ENCODE assay signal across 39 cellular contexts in genomic region chr13:21544515-21544914, GRCh38.
"Had no signal": no experiment of that assay in that cellular context is flagged by ENCODE, and none has a peak within 500 bp of the region (broad histone marks: within the 10 kb centered on the region; RNA-seq: fewer than 3 reads in every experiment).

No MANE protein-coding gene starts in this region.

- H3K9me3 Mint-ChIP-seq: activated CD4-positive, alpha-beta memory T cell treated with anti-CD3 and anti-CD28 coated beads, Interleukin-2, amount 10 ng/mL, durations not matched to agents 7 days and 5 days; activated CD4-positive, alpha-beta T cell treated with anti-CD3 and anti-CD28 coated beads, Interleukin-2, amount 10 ng/mL, durations not matched to agents 7 days and 5 days; activated naive CD4-positive, alpha-beta T cell treated with anti-CD3 and anti-CD28 coated beads for 36 hours; activated naive CD4-positive, alpha-beta T cell treated with anti-CD3 and anti-CD28 coated beads, Interleukin-2, amount 50 U/mL, for 72 hours; activated naive CD8-positive, alpha-beta T cell treated with anti-CD3 and anti-CD28 coated beads for 36 hours; activated T-cell treated with anti-CD3 and anti-CD28 coated beads, Interleukin-2, amount 50 U/mL, for 24 hours; activated T-cell treated with anti-CD3 and anti-CD28 coated beads, Interleukin-2, amount 50 U/mL, for 72 hours; activated T-helper 1 cell treated with anti-CD3 and anti-CD28 coated beads, Interleukin-12 subunit alpha, Interleukin-12 subunit beta, Interleukin-2, Interleukin-4 antibody, amounts not matched to agents 30 ng/mL and 10 ng/mL and 1 ng/mL, durations not matched to agents 14 hours and 24 hours and 36 hours; activated T-helper 17 cell treated with anti-CD3 and anti-CD28 coated beads, Interleukin-2, amount 50 U/mL, for 72 hours; T-helper 1 cell treated with Interleukin-12 subunit alpha and Interleukin-12 subunit beta and Interleukin-4 antibody, amounts not matched to agents 30 μg/mL and 1 μg/mL, for 36 hours; T-helper 2 cell treated with Interferon-gamma antibody and Interleukin-4, amounts not matched to agents 5 μg/mL and 100 μg/mL, for 36 hours had no signal

- ATAC-seq: activated CD4-positive, alpha-beta T cell treated with anti-CD3 and anti-CD28 coated beads for 36 hours; activated CD4-positive, CD25-positive, alpha-beta regulatory T cell treated with anti-CD3 and anti-CD28 coated beads, Interleukin-2, amount 50 U/mL, for 24 hours; activated CD8-positive, alpha-beta memory T cell treated with anti-CD3 and anti-CD28 coated beads, Interleukin-2, amount 10 ng/mL, durations not matched to agents 7 days and 5 days; activated CD8-positive, alpha-beta T cell treated with anti-CD3 and anti-CD28 coated beads, Interleukin-2, amount 10 ng/mL, durations not matched to agents 7 days and 5 days; activated naive CD4-positive, alpha-beta T cell treated with anti-CD3 and anti-CD28 coated beads, Interleukin-2, amount 50 U/mL, for 72 hours; activated T-cell treated with anti-CD3 and anti-CD28 coated beads, Interleukin-2, amount 50 U/mL, for 72 hours; activated T-helper 17 cell treated with anti-CD3 and anti-CD28 coated beads, Interleukin-2, amount 50 U/mL, for 72 hours; body of pancreas had no signal

- DNase-seq: activated CD4-positive, alpha-beta memory T cell treated with anti-CD3 and anti-CD28 coated beads, Interleukin-2, amount 10 ng/mL, durations not matched to agents 7 days and 5 days; activated CD4-positive, alpha-beta T cell treated with anti-CD3 and anti-CD28 coated beads for 1 hour; activated CD4-positive, alpha-beta T cell treated with anti-CD3 and anti-CD28 coated beads for 36 hours; activated CD4-positive, alpha-beta T cell treated with anti-CD3 and anti-CD28 coated beads for 48 hours; activated CD4-positive, alpha-beta T cell treated with anti-CD3 and anti-CD28 coated beads, Interleukin-2, amount 10 ng/mL, durations not matched to agents 7 days and 5 days; activated CD4-positive, alpha-beta T cell treated with anti-CD3 and anti-CD28 coated beads, Interleukin-2, amount 50 U/mL, for 48 hours; activated CD4-positive, CD25-positive, alpha-beta regulatory T cell; activated CD8-positive, alpha-beta memory T cell treated with anti-CD3 and anti-CD28 coated beads for 24 hours; activated CD8-positive, alpha-beta memory T cell treated with anti-CD3 and anti-CD28 coated beads, Interleukin-2, amount 10 ng/mL, durations not matched to agents 7 days and 5 days; activated CD8-positive, alpha-beta memory T cell treated with anti-CD3 and anti-CD28 coated beads, Interleukin-2, amount 50 U/mL, for 48 hours; activated CD8-positive, alpha-beta T cell treated with anti-CD3 and anti-CD28 coated beads, Interleukin-2, amount 10 ng/mL, durations not matched to agents 7 days and 5 days; activated effector memory CD4-positive, alpha-beta T cell treated with anti-CD3 and anti-CD28 coated beads, Interleukin-2, amount 50 U/mL, for 16 hours; activated gamma-delta T cell treated with Interleukin-2 at 50 U/mL for 16 hours; activated naive CD4-positive, alpha-beta T cell; activated naive CD4-positive, alpha-beta T cell treated with anti-CD3 and anti-CD28 coated beads for 36 hours; activated naive CD4-positive, alpha-beta T cell treated with anti-CD3 and anti-CD28 coated beads, Interleukin-2, amount 50 U/mL, for 16 hours; activated naive CD8-positive, alpha-beta T cell treated with anti-CD3 and anti-CD28 coated beads for 36 hours; activated T-cell treated with anti-CD3 and anti-CD28 coated beads, Interleukin-2, amount 50 U/mL, for 24 hours; activated T-cell treated with anti-CD3 and anti-CD28 coated beads, Interleukin-2, amount 50 U/mL, for 72 hours; adrenal gland; amniotic stem cell; aorta; body of pancreas; brain microvascular endothelial cell; central memory CD4-positive, alpha-beta T cell; cerebellar nuclear complex; T-helper 1 cell; T-helper 2 cell; T-helper 9 cell had no signal

- H3K27ac Mint-ChIP-seq: activated CD4-positive, alpha-beta memory T cell treated with anti-CD3 and anti-CD28 coated beads, Interleukin-2, amount 10 ng/mL, durations not matched to agents 7 days and 5 days; activated CD4-positive, alpha-beta T cell treated with anti-CD3 and anti-CD28 coated beads for 36 hours; activated CD4-positive, alpha-beta T cell treated with anti-CD3 and anti-CD28 coated beads, Interleukin-2, amount 10 ng/mL, durations not matched to agents 7 days and 5 days; activated CD8-positive, alpha-beta memory T cell treated with anti-CD3 and anti-CD28 coated beads, Interleukin-2, amount 10 ng/mL, durations not matched to agents 7 days and 5 days; activated CD8-positive, alpha-beta T cell treated with anti-CD3 and anti-CD28 coated beads, Interleukin-2, amount 10 ng/mL, durations not matched to agents 7 days and 5 days; activated naive CD4-positive, alpha-beta T cell treated with anti-CD3 and anti-CD28 coated beads for 36 hours; activated naive CD4-positive, alpha-beta T cell treated with anti-CD3 and anti-CD28 coated beads, Interleukin-2, amount 50 U/mL, for 72 hours; activated naive CD8-positive, alpha-beta T cell treated with anti-CD3 and anti-CD28 coated beads for 36 hours; activated T-cell treated with anti-CD3 and anti-CD28 coated beads, Interleukin-2, amount 50 U/mL, for 24 hours; activated T-cell treated with anti-CD3 and anti-CD28 coated beads, Interleukin-2, amount 50 U/mL, for 72 hours; activated T-helper 1 cell treated with anti-CD3 and anti-CD28 coated beads, Interleukin-12 subunit alpha, Interleukin-12 subunit beta, Interleukin-2, Interleukin-4 antibody, amounts not matched to agents 30 ng/mL and 10 ng/mL and 1 ng/mL, durations not matched to agents 14 hours and 24 hours and 36 hours; activated T-helper 17 cell treated with anti-CD3 and anti-CD28 coated beads, Interleukin-2, amount 50 U/mL, for 72 hours; T-helper 1 cell treated with Interleukin-12 subunit alpha and Interleukin-12 subunit beta and Interleukin-4 antibody, amounts not matched to agents 30 μg/mL and 1 μg/mL, for 36 hours; T-helper 2 cell treated with Interferon-gamma antibody and Interleukin-4, amounts not matched to agents 5 μg/mL and 100 μg/mL, for 36 hours had no signal

- H3K4me3 Mint-ChIP-seq: activated CD4-positive, alpha-beta memory T cell treated with anti-CD3 and anti-CD28 coated beads, Interleukin-2, amount 10 ng/mL, durations not matched to agents 7 days and 5 days; activated CD4-positive, alpha-beta T cell treated with anti-CD3 and anti-CD28 coated beads for 36 hours; activated CD4-positive, alpha-beta T cell treated with anti-CD3 and anti-CD28 coated beads, Interleukin-2, amount 10 ng/mL, durations not matched to agents 7 days and 5 days; activated CD8-positive, alpha-beta memory T cell treated with anti-CD3 and anti-CD28 coated beads, Interleukin-2, amount 10 ng/mL, durations not matched to agents 7 days and 5 days; activated CD8-positive, alpha-beta T cell treated with anti-CD3 and anti-CD28 coated beads, Interleukin-2, amount 10 ng/mL, durations not matched to agents 7 days and 5 days; activated naive CD4-positive, alpha-beta T cell treated with anti-CD3 and anti-CD28 coated beads for 36 hours; activated naive CD8-positive, alpha-beta T cell treated with anti-CD3 and anti-CD28 coated beads for 36 hours; activated T-cell treated with anti-CD3 and anti-CD28 coated beads, Interleukin-2, amount 50 U/mL, for 24 hours; activated T-cell treated with anti-CD3 and anti-CD28 coated beads, Interleukin-2, amount 50 U/mL, for 72 hours; activated T-helper 1 cell treated with anti-CD3 and anti-CD28 coated beads, Interleukin-12 subunit alpha, Interleukin-12 subunit beta, Interleukin-2, Interleukin-4 antibody, amounts not matched to agents 30 ng/mL and 10 ng/mL and 1 ng/mL, durations not matched to agents 14 hours and 24 hours and 36 hours; activated T-helper 17 cell treated with anti-CD3 and anti-CD28 coated beads, Interleukin-2, amount 50 U/mL, for 72 hours; T-helper 1 cell treated with Interleukin-12 subunit alpha and Interleukin-12 subunit beta and Interleukin-4 antibody, amounts not matched to agents 30 μg/mL and 1 μg/mL, for 36 hours; T-helper 2 cell treated with Interferon-gamma antibody and Interleukin-4, amounts not matched to agents 5 μg/mL and 100 μg/mL, for 36 hours had no signal

- H3K4me3 ChIP-seq: adrenal gland, body of pancreas, breast epithelium had no signal

- H3K27me3 Mint-ChIP-seq: activated CD4-positive, alpha-beta memory T cell treated with anti-CD3 and anti-CD28 coated beads, Interleukin-2, amount 10 ng/mL, durations not matched to agents 7 days and 5 days; activated CD4-positive, alpha-beta T cell treated with anti-CD3 and anti-CD28 coated beads for 36 hours; activated CD4-positive, alpha-beta T cell treated with anti-CD3 and anti-CD28 coated beads, Interleukin-2, amount 10 ng/mL, durations not matched to agents 7 days and 5 days; activated CD8-positive, alpha-beta memory T cell treated with anti-CD3 and anti-CD28 coated beads, Interleukin-2, amount 10 ng/mL, durations not matched to agents 7 days and 5 days; activated naive CD8-positive, alpha-beta T cell treated with anti-CD3 and anti-CD28 coated beads for 36 hours; activated T-cell treated with anti-CD3 and anti-CD28 coated beads, Interleukin-2, amount 50 U/mL, for 24 hours; activated T-helper 17 cell treated with anti-CD3 and anti-CD28 coated beads, Interleukin-2, amount 50 U/mL, for 72 hours had no signal

- H3K36me3 ChIP-seq: adrenal gland, brain microvascular endothelial cell, breast epithelium had no signal

- H3K27ac ChIP-seq: adrenal gland, body of pancreas, brain microvascular endothelial cell, breast epithelium, VCaP had no signal

- H3K9me3 ChIP-seq: adrenal gland, body of pancreas, breast epithelium had no signal

- H3K36me3 Mint-ChIP-seq: activated naive CD4-positive, alpha-beta T cell treated with anti-CD3 and anti-CD28 coated beads, Interleukin-2, amount 50 U/mL, for 72 hours had no signal

- H3K4me1 Mint-ChIP-seq: activated CD4-positive, alpha-beta memory T cell treated with anti-CD3 and anti-CD28 coated beads, Interleukin-2, amount 10 ng/mL, durations not matched to agents 7 days and 5 days had no signal

- FAIRE-seq: astrocyte, TTC549 had no signal
